Comparison of ENCODE assay signal across 1 cellular context in the genomic region with DNA sequence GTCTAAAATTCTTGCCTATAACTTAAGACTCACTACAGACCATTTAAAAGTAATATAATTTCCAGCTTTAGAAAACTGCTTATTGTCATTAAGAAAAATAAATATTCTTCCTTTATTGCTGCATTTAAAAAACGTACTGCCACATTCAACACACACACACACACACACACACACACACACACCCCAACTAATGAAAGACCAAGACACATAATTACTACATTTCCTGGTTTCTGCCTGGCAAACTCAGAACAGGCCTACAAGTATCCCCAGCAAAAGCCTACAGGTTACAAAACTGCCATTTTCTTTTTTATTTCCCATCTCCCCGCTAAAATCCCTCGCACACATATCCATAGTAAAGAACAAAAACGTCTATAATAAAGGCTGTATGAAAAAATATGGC.
TF ChIP-seq lines count a peak whose summit lies in the region.

No MANE protein-coding gene starts in this region.

TF ChIP-seq in HCT116, 20 proteins besides CTCF, POLR2A, EP300 and RAD21 (continued from another document):
- TF ChIP-seq, protein P1, sequence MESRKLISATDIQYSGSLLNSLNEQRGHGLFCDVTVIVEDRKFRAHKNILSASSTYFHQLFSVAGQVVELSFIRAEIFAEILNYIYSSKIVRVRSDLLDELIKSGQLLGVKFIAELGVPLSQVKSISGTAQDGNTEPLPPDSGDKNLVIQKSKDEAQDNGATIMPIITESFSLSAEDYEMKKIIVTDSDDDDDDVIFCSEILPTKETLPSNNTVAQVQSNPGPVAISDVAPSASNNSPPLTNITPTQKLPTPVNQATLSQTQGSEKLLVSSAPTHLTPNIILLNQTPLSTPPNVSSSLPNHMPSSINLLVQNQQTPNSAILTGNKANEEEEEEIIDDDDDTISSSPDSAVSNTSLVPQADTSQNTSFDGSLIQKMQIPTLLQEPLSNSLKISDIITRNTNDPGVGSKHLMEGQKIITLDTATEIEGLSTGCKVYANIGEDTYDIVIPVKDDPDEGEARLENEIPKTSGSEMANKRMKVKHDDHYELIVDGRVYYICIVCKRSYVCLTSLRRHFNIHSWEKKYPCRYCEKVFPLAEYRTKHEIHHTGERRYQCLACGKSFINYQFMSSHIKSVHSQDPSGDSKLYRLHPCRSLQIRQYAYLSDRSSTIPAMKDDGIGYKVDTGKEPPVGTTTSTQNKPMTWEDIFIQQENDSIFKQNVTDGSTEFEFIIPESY (IDR thresholded peaks at IDR 0.05; ENCODE audit: extremely low read depth, insufficient replicate concordance, low read length): no peak
- no peak for TF ChIP-seq EZH2 (IDR thresholded peaks at IDR 0.05)
- no peak for TF ChIP-seq FOSL1 (IDR thresholded peaks at IDR 0.05; ENCODE audit: low read depth)
- TF ChIP-seq EGR1 (IDR thresholded peaks at IDR 0.05; ENCODE audit: low read depth): no peak
- TF ChIP-seq CEBPB (IDR thresholded peaks at IDR 0.05; ENCODE audit: low read depth): no peak
- TF ChIP-seq REST (IDR thresholded peaks at IDR 0.05; ENCODE audit: low read depth): no peak
- TF ChIP-seq JUND (IDR thresholded peaks at IDR 0.05): no peak
- no peak for TF ChIP-seq ZNF274 (IDR thresholded peaks at IDR 0.05; ENCODE audit: low read depth, low read length)
- no peak for TF ChIP-seq ZFX (IDR thresholded peaks at IDR 0.05)
- no peak for TF ChIP-seq YY1 (IDR thresholded peaks at IDR 0.05; ENCODE audit: extremely low read depth, insufficient replicate concordance, low read depth, low read length)
- TF ChIP-seq SP1 (IDR thresholded peaks at IDR 0.05; ENCODE audit: low read depth): no peak
- no peak for TF ChIP-seq MAX (IDR thresholded peaks at IDR 0.05)
- TF ChIP-seq, protein P2, sequence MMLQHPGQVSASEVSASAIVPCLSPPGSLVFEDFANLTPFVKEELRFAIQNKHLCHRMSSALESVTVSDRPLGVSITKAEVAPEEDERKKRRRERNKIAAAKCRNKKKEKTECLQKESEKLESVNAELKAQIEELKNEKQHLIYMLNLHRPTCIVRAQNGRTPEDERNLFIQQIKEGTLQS (IDR thresholded peaks at IDR 0.05): no peak
- no peak for TF ChIP-seq EZH2phosphoT487 (IDR thresholded peaks at IDR 0.05; ENCODE audit: borderline replicate concordance)
